ENCODE assay signal across 17 cellular contexts in the genomic region with DNA sequence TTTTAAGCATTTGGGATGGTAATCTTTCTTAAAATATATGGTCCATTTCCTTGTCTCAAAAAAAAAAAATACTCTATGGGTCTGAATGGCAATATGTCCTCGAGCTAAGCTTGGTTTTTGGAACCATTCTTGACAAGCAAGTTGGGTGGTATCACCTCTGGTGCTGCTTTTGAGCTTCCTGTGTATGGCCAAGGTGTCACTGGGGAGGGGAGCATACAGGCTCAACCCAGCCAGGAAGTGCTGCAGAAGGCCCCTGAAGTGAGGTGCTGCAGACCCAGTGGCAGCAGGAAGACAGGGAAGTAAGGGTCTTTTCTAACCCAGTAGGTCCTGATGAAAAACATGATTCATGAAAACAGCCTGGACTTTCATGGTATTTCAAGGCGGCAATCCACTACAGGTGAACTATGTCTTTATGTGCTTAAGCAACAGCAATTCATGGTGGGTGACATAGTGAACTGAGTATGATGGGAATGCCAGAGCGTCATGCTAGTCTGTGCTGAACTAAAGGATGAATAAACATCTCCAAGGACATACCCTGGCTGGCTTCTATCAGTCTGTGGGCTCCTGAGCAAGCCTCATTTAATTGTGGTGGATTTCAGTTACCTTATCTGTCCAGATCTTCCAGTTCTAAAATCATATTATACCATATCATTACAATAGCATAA. TPM values are rescaled to one million over a fixed set of nuclear protein-coding genes. Genes with fewer than 3 reads are reported as not detected.
DNase-seq lines count a peak whose midpoint lies in the region; ATAC-seq and TF ChIP-seq lines count a peak whose summit lies in the region.
"Had no signal": no experiment of that assay in that cellular context is flagged by ENCODE, and none has a peak within 500 bp of the region (broad histone marks: within the 10 kb centered on the region; RNA-seq: fewer than 3 reads in every experiment).

No MANE protein-coding gene starts in this region.

- no peak overlapping the region for H2AFZ ChIP-seq in hepatocyte

- peak overlapping the region; percentile 92 for H3K27ac Mint-ChIP-seq in CD8-positive, alpha-beta T cell
- peak overlapping the region; percentile 65 for H3K27ac Mint-ChIP-seq in T-helper 1 cell treated with Interleukin-12 subunit alpha and Interleukin-12 subunit beta and Interleukin-4 antibody, amounts not matched to agents 30 μg/mL and 1 μg/mL, for 36 hours
- H3K27ac Mint-ChIP-seq: activated T-helper 17 cell treated with anti-CD3 and anti-CD28 coated beads, Interleukin-2, amount 50 U/mL, for 72 hours had no signal

- H4K20me1 ChIP-seq in hepatocyte (ENCODE audit: insufficient read depth, poor library complexity, severe bottlenecking): no peaks in the 10 kb centered on the region

- POLR2A ChIA-PET in CD8-positive, alpha-beta T cell (lab: Charles Lee): interaction anchor here (4.0 kb wide), 1 partner anchor 15 kb away, joined by 21 read pairs; a partner anchor contains a TSS

- H3K9me2 ChIP-seq in hepatocyte (replicated peaks; ENCODE audit: insufficient read depth): no peaks in the 10 kb centered on the region

- in situ Hi-C loops in ACHN (cut with HindIII; ENCODE audit: low pct_ligation_motif_present, low pct_unique_long_range_greater_than_20kb, low sequenced_read_pairs): no loop called here

- H3K4me3 Mint-ChIP-seq in CD8-positive, alpha-beta T cell: no peak overlapping the region
- no peak overlapping the region for H3K4me3 Mint-ChIP-seq in T-helper 1 cell treated with Interleukin-12 subunit alpha and Interleukin-12 subunit beta and Interleukin-4 antibody, amounts not matched to agents 30 μg/mL and 1 μg/mL, for 36 hours
- H3K4me3 Mint-ChIP-seq: activated T-helper 17 cell treated with anti-CD3 and anti-CD28 coated beads, Interleukin-2, amount 50 U/mL, for 72 hours; brain had no signal

- no peaks in the 10 kb centered on the region for H3K9me3 ChIP-seq in CD8-positive, alpha-beta T cell (ENCODE audit: low read length)
- no peaks in the 10 kb centered on the region for H3K9me3 ChIP-seq in hepatocyte (ENCODE audit: low read depth)
- no peaks in the 10 kb centered on the region for H3K9me3 ChIP-seq in sigmoid colon
- H3K9me3 ChIP-seq: left lung had no signal

- H3K36me3 Mint-ChIP-seq in CD8-positive, alpha-beta T cell: peaks cover 41% of the 10 kb centered on the region
- H3K36me3 Mint-ChIP-seq in T-helper 1 cell treated with Interleukin-12 subunit alpha and Interleukin-12 subunit beta and Interleukin-4 antibody, amounts not matched to agents 30 μg/mL and 1 μg/mL, for 36 hours (ENCODE audit: low read depth): peaks cover 39% of the 10 kb centered on the region

- peaks cover 29% of the 10 kb centered on the region for H3K4me1 ChIP-seq in CD8-positive, alpha-beta T cell (ENCODE audit: insufficient read depth, low read length)
- H3K4me1 ChIP-seq in hepatocyte (ENCODE audit: insufficient read depth) (peaks cover 7% of the 10 kb centered on the region), sigmoid colon (peaks cover 0 to 24% (median 14%) of the 10 kb centered on the region in 4 donors)

- no peak overlapping the region for H3K4me2 ChIP-seq in hepatocyte
- H3K4me2 ChIP-seq: BLaER1 had no signal

- intact Hi-C loops in CD8-positive, alpha-beta T cell (cut with DNase I, micrococcal nuclease): loop anchor here in 1 of 2 experiments (2.0 kb wide), 2 partner anchors 15 to 21 kb away; a partner anchor contains a TSS
- intact Hi-C loops in sigmoid colon (cut with DNase I): no loop called here
- intact Hi-C loops in lower leg skin (cut with DNase I; ENCODE audit: low total_unique reads): no loop called here

- peaks cover 34% of the 10 kb centered on the region for H3K79me2 ChIP-seq in hepatocyte

- no peak overlapping the region for H3K27ac ChIP-seq in CD8-positive, alpha-beta T cell (ENCODE audit: low read depth, low read length)
- peak overlapping the region; percentile 63 for H3K27ac ChIP-seq in hepatocyte
- peak overlapping the region; percentile 26 to 82 (median 64) for H3K27ac ChIP-seq in sigmoid colon
- H3K27ac ChIP-seq: BLaER1, left lung had no signal

- ATAC-seq in CD8-positive, alpha-beta T cell: peak; percentile 70
- no peak for ATAC-seq in GM21515 (IDR thresholded peaks at IDR 0.05; ENCODE audit: unreplicated experiment)
- ATAC-seq: activated T-helper 17 cell treated with anti-CD3 and anti-CD28 coated beads, Interleukin-2, amount 50 U/mL, for 72 hours; left lung had no signal

- DNase-seq in CD8-positive, alpha-beta T cell: peak in 4 of 7 experiments; percentile 28 to 64 (median 36)
- DNase-seq in hepatocyte (ENCODE audit: low spot score): no peak
- DNase-seq in sigmoid colon: no peak
- DNase-seq in lower leg skin (ENCODE audit: low spot score in 2 of 2): no peak
- DNase-seq in ACHN: no peak
- DNase-seq: DMS53, left lung, naive B cell, NCI-H187 treated with DMSO at 0.1 percent for 48 hours, NCI-H446, SHP77, T1000 had no signal

- H3K4me3 ChIP-seq in CD8-positive, alpha-beta T cell (ENCODE audit: low read depth, low read length): no peak overlapping the region
- no peak overlapping the region for H3K4me3 ChIP-seq in hepatocyte
- no peak overlapping the region for H3K4me3 ChIP-seq in sigmoid colon
- no peak overlapping the region for H3K4me3 ChIP-seq in lower leg skin (ENCODE audit: low read depth, poor library complexity, severe bottlenecking)
- H3K4me3 ChIP-seq: BLaER1, left lung had no signal

- 68% methylated on average over 3 of the region's 3 CpGs for WGBS in hepatocyte (ENCODE audit: low lambda C conversion rate, missing lambda C conversion rate)
- WGBS in sigmoid colon, 2 donors: 80 to 94% methylated on average over 3 of the region's 3 CpGs
- WGBS in lower leg skin, 2 donors: 89 to 94% methylated on average over 3 of the region's 3 CpGs

- H3K9me3 Mint-ChIP-seq in CD8-positive, alpha-beta T cell: no peaks in the 10 kb centered on the region
- no peaks in the 10 kb centered on the region for H3K9me3 Mint-ChIP-seq in T-helper 1 cell treated with Interleukin-12 subunit alpha and Interleukin-12 subunit beta and Interleukin-4 antibody, amounts not matched to agents 30 μg/mL and 1 μg/mL, for 36 hours
- H3K9me3 Mint-ChIP-seq: activated T-helper 17 cell treated with anti-CD3 and anti-CD28 coated beads, Interleukin-2, amount 50 U/mL, for 72 hours; naive B cell had no signal

- CTCF ChIA-PET in CD8-positive, alpha-beta T cell (lab: Charles Lee): no interaction called here

- peaks cover 52% of the 10 kb centered on the region for H3K4me1 Mint-ChIP-seq in CD8-positive, alpha-beta T cell (ENCODE audit: low read depth)
- peaks cover 26% of the 10 kb centered on the region for H3K4me1 Mint-ChIP-seq in T-helper 1 cell treated with Interleukin-12 subunit alpha and Interleukin-12 subunit beta and Interleukin-4 antibody, amounts not matched to agents 30 μg/mL and 1 μg/mL, for 36 hours (ENCODE audit: low read depth)

- H3K27me3 ChIP-seq in CD8-positive, alpha-beta T cell (ENCODE audit: insufficient read depth, low read length): no peaks in the 10 kb centered on the region
- H3K27me3 ChIP-seq in hepatocyte: no peaks in the 10 kb centered on the region
- no peaks in the 10 kb centered on the region for H3K27me3 ChIP-seq in sigmoid colon
- H3K27me3 ChIP-seq: BLaER1, left lung had no signal

- no peak for TF ChIP-seq EP300 in sigmoid colon (IDR thresholded peaks at IDR 0.05)

- TF ChIP-seq POLR2A in sigmoid colon (IDR thresholded peaks at IDR 0.05): no peak
- no peak for TF ChIP-seq POLR2A in lower leg skin (IDR thresholded peaks at IDR 0.05)

- H3K27me3 Mint-ChIP-seq in CD8-positive, alpha-beta T cell (ENCODE audit: low read depth): no peaks in the 10 kb centered on the region
- no peaks in the 10 kb centered on the region for H3K27me3 Mint-ChIP-seq in T-helper 1 cell treated with Interleukin-12 subunit alpha and Interleukin-12 subunit beta and Interleukin-4 antibody, amounts not matched to agents 30 μg/mL and 1 μg/mL, for 36 hours (ENCODE audit: low read depth)
- H3K27me3 Mint-ChIP-seq: activated T-helper 17 cell treated with anti-CD3 and anti-CD28 coated beads, Interleukin-2, amount 50 U/mL, for 72 hours; naive B cell had no signal

- peaks cover 5% of the 10 kb centered on the region for H3K36me3 ChIP-seq in CD8-positive, alpha-beta T cell (ENCODE audit: insufficient read depth, low read length)
- H3K36me3 ChIP-seq in hepatocyte (replicated peaks; ENCODE audit: insufficient read depth, low read depth) (no peaks in the 10 kb centered on the region), sigmoid colon (peaks cover 0 to 11% (median 4%) of the 10 kb centered on the region in 4 donors)

- TF ChIP-seq CTCF in CD8-positive, alpha-beta T cell (IDR thresholded peaks at IDR 0.05): no peak
- TF ChIP-seq CTCF in hepatocyte (IDR thresholded peaks at IDR 0.05; ENCODE audit: poor library complexity) (no peak), sigmoid colon (IDR thresholded peaks at IDR 0.05) (no peak), lower leg skin (IDR thresholded peaks at IDR 0.05) (no peak)

RNA-seq across cellular contexts. Expression of a gene that starts 15.1 kb away (rescaled TPM):
- total RNA-seq in CD8-positive, alpha-beta T cell: 10 to 100 TPM; 20.5 to 24.6 TPM
- 23.4 and 24.8 TPM in 2 replicates for total RNA-seq in hepatocyte
- polyA plus RNA-seq in hepatocyte: 11.7 and 15.8 TPM in 2 replicates
- 10 to 100 TPM; 20.1 to 22.8 (median 22.4) TPM for total RNA-seq in sigmoid colon
- 1 to 10 TPM; 5.5 to 9.0 (median 6.0) TPM for polyA plus RNA-seq in sigmoid colon
- 10 to 100 TPM; 12.6 to 16.1 (median 14.9) TPM for total RNA-seq in lower leg skin

RNA-seq across cellular contexts. Expression of a gene that starts 15.2 kb away (rescaled TPM):
- total RNA-seq in CD8-positive, alpha-beta T cell: 10 to 100 TPM; 49.2 to 56.7 TPM
- total RNA-seq in hepatocyte: 23.5 and 27.6 TPM in 2 replicates
- 23.5 and 30.6 TPM in 2 replicates for polyA plus RNA-seq in hepatocyte
- total RNA-seq in sigmoid colon: 10 to 100 TPM; 12.8 to 46.0 (median 15.1) TPM
- 10 to 100 TPM in 2 of 3 donors, 1 to 10 TPM in 1; 7.4 to 21.2 (median 19.8) TPM for polyA plus RNA-seq in sigmoid colon
- total RNA-seq in lower leg skin: 10 to 100 TPM; 20.0 to 69.6 (median 27.5) TPM

RNA-seq across cellular contexts. Expression of a gene that starts 30.4 kb away (rescaled TPM):
- total RNA-seq in CD8-positive, alpha-beta T cell: 10 to 100 TPM; 19.4 to 21.5 TPM
- 66.1 and 73.0 TPM in 2 replicates for total RNA-seq in hepatocyte
- polyA plus RNA-seq in hepatocyte: 51.2 and 53.9 TPM in 2 replicates
- total RNA-seq in sigmoid colon: 10 to 100 TPM; 11.8 to 28.6 (median 24.4) TPM
- 10 to 100 TPM; 31.6 to 73.5 (median 46.2) TPM for polyA plus RNA-seq in sigmoid colon
- total RNA-seq in lower leg skin: 10 to 100 TPM; 44.6 to 70.5 (median 56.0) TPM

Comparison
In these comparisons a context has a peak if more than half of its experiments do, and no peak if none do; other contexts are left out.
1. DNase-seq: peak in CD8-positive, alpha-beta T cell (4 of 7); none in hepatocyte (single experiment), sigmoid colon (single experiment), lower leg skin (0 of 2) and ACHN (single experiment).